Comparison of ENCODE assay signal across 19 cellular contexts in genomic region chr16:2096853-2097620, GRCh38. TPM values are rescaled to one million over a fixed set of nuclear protein-coding genes. Genes with fewer than 3 reads are reported as not detected.
"Had no signal": no experiment of that assay in that cellular context is flagged by ENCODE, and none has a peak within 500 bp of the region (broad histone marks: within the 10 kb centered on the region; RNA-seq: fewer than 3 reads in every experiment).

No MANE protein-coding gene starts in this region.

- H3K9me3 Mint-ChIP-seq: activated T-helper 17 cell treated with anti-CD3 and anti-CD28 coated beads, Interleukin-2, amount 50 U/mL, for 72 hours; naive B cell; neural progenitor cell; stimulated activated memory B cell treated with anti-CD40 and anti-IgM and Interleukin-4, amounts not matched to agents 10 μg/mL and 1 μg/mL and 100 μg/mL, for 72 hours; T-helper 2 cell treated with Interferon-gamma antibody and Interleukin-4, amounts not matched to agents 5 μg/mL and 100 μg/mL, for 36 hours had no signal

- H3K9ac ChIP-seq: neural progenitor cell had no signal

- H3K4me1 Mint-ChIP-seq: activated T-helper 17 cell treated with anti-CD3 and anti-CD28 coated beads, Interleukin-2, amount 50 U/mL, for 72 hours; naive B cell; stimulated activated memory B cell treated with anti-CD40 and anti-IgM and Interleukin-4, amounts not matched to agents 10 μg/mL and 1 μg/mL and 100 μg/mL, for 72 hours had no signal

- ATAC-seq: activated CD4-positive, CD25-positive, alpha-beta regulatory T cell treated with anti-CD3 and anti-CD28 coated beads, Interleukin-2, amount 50 U/mL, for 24 hours; activated T-helper 17 cell treated with anti-CD3 and anti-CD28 coated beads, Interleukin-2, amount 50 U/mL, for 72 hours; lower lobe of right lung; stimulated activated memory B cell treated with anti-CD40 and anti-IgM and Interleukin-4, amounts not matched to agents 10 μg/mL and 1 μg/mL and 100 μg/mL, for 72 hours had no signal

- FAIRE-seq: pancreas had no signal

- H3K4me2 ChIP-seq: neural progenitor cell had no signal

- H3K36me3 ChIP-seq: neural progenitor cell had no signal

- H3K36me3 Mint-ChIP-seq: naive B cell had no signal

- H3K4me3 Mint-ChIP-seq: activated T-helper 17 cell treated with anti-CD3 and anti-CD28 coated beads, Interleukin-2, amount 50 U/mL, for 72 hours; naive B cell; neural progenitor cell; stimulated activated memory B cell treated with anti-CD40 and anti-IgM and Interleukin-4, amounts not matched to agents 10 μg/mL and 1 μg/mL and 100 μg/mL, for 72 hours; T-helper 2 cell treated with Interferon-gamma antibody and Interleukin-4, amounts not matched to agents 5 μg/mL and 100 μg/mL, for 36 hours had no signal

- H3K27me3 ChIP-seq: neural progenitor cell, pancreas, transverse colon had no signal

- H3K27ac Mint-ChIP-seq: activated T-helper 17 cell treated with anti-CD3 and anti-CD28 coated beads, Interleukin-2, amount 50 U/mL, for 72 hours; neural progenitor cell; stimulated activated memory B cell treated with anti-CD40 and anti-IgM and Interleukin-4, amounts not matched to agents 10 μg/mL and 1 μg/mL and 100 μg/mL, for 72 hours; T-helper 2 cell treated with Interferon-gamma antibody and Interleukin-4, amounts not matched to agents 5 μg/mL and 100 μg/mL, for 36 hours had no signal

- H2AFZ ChIP-seq: neural progenitor cell had no signal

- H3K27me3 Mint-ChIP-seq: activated T-helper 17 cell treated with anti-CD3 and anti-CD28 coated beads, Interleukin-2, amount 50 U/mL, for 72 hours; naive B cell; stimulated activated memory B cell treated with anti-CD40 and anti-IgM and Interleukin-4, amounts not matched to agents 10 μg/mL and 1 μg/mL and 100 μg/mL, for 72 hours had no signal

- H3K27ac ChIP-seq: lower lobe of right lung, neural progenitor cell, pancreas, transverse colon had no signal

- H3K4me1 ChIP-seq: lower lobe of right lung, pancreas had no signal

- H3K9me3 ChIP-seq: lower lobe of right lung, pancreas, transverse colon had no signal

- H3K4me3 ChIP-seq: coronary artery, lower lobe of right lung, neural progenitor cell, pancreas, transverse colon had no signal

- DNase-seq: activated CD4-positive, alpha-beta T cell treated with anti-CD3 and anti-CD28 coated beads, Interleukin-2, amount 50 U/mL, for 4 hours; activated naive CD4-positive, alpha-beta T cell treated with Interleukin-2 at 50 U/mL for 16 hours; activated T-cell treated with anti-CD3 and anti-CD28 coated beads for 4 hours; foreskin fibroblast; left cardiac atrium; lower lobe of right lung; midbrain; naive B cell; pancreas; stimulated activated CD4-positive, alpha-beta T cell treated with anti-CD3 and anti-CD28 coated beads, Interleukin-2, amount 100 ng/mL, for 48 hours; SW 1271; transverse colon had no signal

RNA-seq across cellular contexts. Expression of gene RAB26, which starts 51.4 kb away (rescaled TPM):
- total RNA-seq: skeletal muscle tissue had no signal
